ENCODE assay signal across 8 cellular contexts in genomic region chr13:26050568-26051230, GRCh38. TPM values are rescaled to one million over a fixed set of nuclear protein-coding genes. Genes with fewer than 3 reads are reported as not detected.
DNase-seq lines count a peak whose midpoint lies in the region; ATAC-seq and TF ChIP-seq lines count a peak whose summit lies in the region.

No MANE protein-coding gene starts in this region.

- peaks cover 72% of the 10 kb centered on the region for H3K27me3 ChIP-seq in BE2C

- H3K9me3 ChIP-seq in BE2C (no peaks in the 10 kb centered on the region; the same call in 1 of the 2 replicates), KOPT-K1 (ENCODE audit: insufficient read depth, low read length, poor library complexity, severe bottlenecking) (no peaks in the 10 kb centered on the region)

- in situ Hi-C loops in astrocyte of the cerebellum (cut with HindIII; ENCODE audit: low sequenced_read_pairs): no loop called here

- ATAC-seq in GM21529 (IDR thresholded peaks at IDR 0.05; ENCODE audit: unreplicated experiment): no peak

- H3K4me3 ChIP-seq in BE2C (ENCODE audit: low read depth, low read length) (no peak overlapping the region), astrocyte of the cerebellum (ENCODE audit: low read depth, low read length) (peak overlapping the region; percentile 59)

- peak overlapping the region; percentile 73 for H3K27ac ChIP-seq in KOPT-K1 (ENCODE audit: low read depth, low read length, poor library complexity, severe bottlenecking)

- TF ChIP-seq CTCF in BE2C (IDR thresholded peaks at IDR 0.05; ENCODE audit: low read depth, low read length) (no peak), astrocyte of the cerebellum (IDR thresholded peaks at IDR 0.05; ENCODE audit: low read depth, low read length, missing control alignments) (no peak)

- DNase-seq in BE2C (peak; percentile 18), astrocyte of the cerebellum (ENCODE audit: low read depth) (no peak), lung microvascular endothelial cell (ENCODE audit: low read depth in 2 of 2) (peak; percentile 26 to 36), occipital lobe (lab: John Stamatoyannopoulos, UW) (no peak), A172 (ENCODE audit: low spot score) (no peak), OCI-M2 (lab: John Stamatoyannopoulos, UW; ENCODE audit: unreplicated experiment) (no peak)

- no peaks in the 10 kb centered on the region for H3K4me1 ChIP-seq in BE2C

- H3K36me3 ChIP-seq in BE2C (no peaks in the 10 kb centered on the region), KOPT-K1 (ENCODE audit: insufficient read depth, low read length) (peaks cover 30% of the 10 kb centered on the region)

RNA-seq across cellular contexts. Expression of gene SHISA2, which starts 1.1 kb away (rescaled TPM):
- not detected for polyA plus RNA-seq in BE2C (2012; ENCODE audit: insufficient read depth, insufficient read length, low read depth)
- 0.87 and 1.8 TPM in 2 replicates for total RNA-seq in lung microvascular endothelial cell
- 21.4 TPM for total RNA-seq in occipital lobe
- total RNA-seq in A172 (2014; rRNA removed; shearing (Covaris generic)): not detected in 2 replicates

Comparison
In these comparisons a context has a peak if more than half of its experiments do, and no peak if none do; other contexts are left out.
1. DNase-seq: peak in BE2C (single experiment) and lung microvascular endothelial cell (2 of 2); none in astrocyte of the cerebellum (single experiment), occipital lobe (single experiment), A172 (single experiment) and OCI-M2 (single experiment).